Comparison of ENCODE assay signal across 19 cellular contexts in genomic region chr10:119567978-119568377, GRCh38.
"Had no signal": no experiment of that assay in that cellular context is flagged by ENCODE, and none has a peak within 500 bp of the region (broad histone marks: within the 10 kb centered on the region; RNA-seq: fewer than 3 reads in every experiment).

No MANE protein-coding gene starts in this region.

- ATAC-seq: activated CD8-positive, alpha-beta T cell treated with anti-CD3 and anti-CD28 coated beads for 36 hours; esophagus mucosa; left lobe of liver; naive thymus-derived CD4-positive, alpha-beta T cell; WTC11 had no signal

- H3K4me3 Mint-ChIP-seq: activated CD8-positive, alpha-beta T cell treated with anti-CD3 and anti-CD28 coated beads for 36 hours; activated naive CD8-positive, alpha-beta T cell; naive thymus-derived CD4-positive, alpha-beta T cell; WTC11 had no signal

- H3K9me3 ChIP-seq: ovary had no signal

- H3K27ac ChIP-seq: ovary had no signal

- H3K36me3 ChIP-seq: ovary had no signal

- H3K27me3 Mint-ChIP-seq: activated CD8-positive, alpha-beta T cell treated with anti-CD3 and anti-CD28 coated beads for 36 hours; activated naive CD8-positive, alpha-beta T cell; naive thymus-derived CD4-positive, alpha-beta T cell had no signal

- H3K9me3 Mint-ChIP-seq: activated CD8-positive, alpha-beta T cell treated with anti-CD3 and anti-CD28 coated beads for 36 hours; naive thymus-derived CD4-positive, alpha-beta T cell; WTC11 had no signal

- H3K4me1 Mint-ChIP-seq: WTC11 had no signal

- H3K27ac Mint-ChIP-seq: activated CD8-positive, alpha-beta T cell treated with anti-CD3 and anti-CD28 coated beads for 36 hours; activated naive CD8-positive, alpha-beta T cell; WTC11 had no signal

- FAIRE-seq: colon, keratinocyte, TTC549, urothelium cell line had no signal

- H3K27me3 ChIP-seq: ovary had no signal

- H3K4me3 ChIP-seq: ovary had no signal

- DNase-seq: activated CD4-positive, alpha-beta T cell treated with anti-CD3 and anti-CD28 coated beads for 48 hours; activated CD8-positive, alpha-beta memory T cell treated with anti-CD3 and anti-CD28 coated beads, Interleukin-2, amount 50 U/mL, for 48 hours; activated CD8-positive, alpha-beta T cell treated with anti-CD3 and anti-CD28 coated beads for 36 hours; activated gamma-delta T cell treated with Interleukin-2 at 50 U/mL for 16 hours; amniotic stem cell; caudate nucleus; hippocampal formation; naive thymus-derived CD4-positive, alpha-beta T cell; ovary; stimulated activated CD4-positive, alpha-beta T cell treated with anti-CD3 and anti-CD28 coated beads, Interleukin-12 subunit alpha, Interleukin-12 subunit beta, amount 100 ng/mL, for 4 hours; stimulated activated CD4-positive, alpha-beta T cell treated with anti-CD3 and anti-CD28 coated beads, Interleukin-2, amount 100 ng/mL, for 24 hours had no signal

- H3K36me3 Mint-ChIP-seq: activated naive CD8-positive, alpha-beta T cell had no signal
